Comparison of ENCODE assay signal across 21 cellular contexts in genomic region chr20:37686762-37687477, GRCh38. TPM values are rescaled to one million over a fixed set of nuclear protein-coding genes. Genes with fewer than 3 reads are reported as not detected.
DNase-seq lines count a peak whose midpoint lies in the region; ATAC-seq and TF ChIP-seq lines count a peak whose summit lies in the region.
"Had no signal": no experiment of that assay in that cellular context is flagged by ENCODE, and none has a peak within 500 bp of the region (broad histone marks: within the 10 kb centered on the region; RNA-seq: fewer than 3 reads in every experiment).

No MANE protein-coding gene starts in this region.

- intact Hi-C loops in PC-3 (cut with micrococcal nuclease) = no loop called here
- intact Hi-C loops in naive thymus-derived CD4-positive, alpha-beta T cell (cut with micrococcal nuclease) = no loop called here

- H3F3A ChIP-seq in PC-3 (ENCODE audit: low read length, unreplicated experiment) = peaks cover 7% of the 10 kb centered on the region

- no peaks in the 10 kb centered on the region for H3K36me3 Mint-ChIP-seq in activated naive CD8-positive, alpha-beta T cell treated with anti-CD3 and anti-CD28 coated beads, Interleukin-2, amount 50 U/mL, for 24 hours (ENCODE audit: low read depth)
- H3K36me3 Mint-ChIP-seq in activated naive CD8-positive, alpha-beta T cell treated with anti-CD3 and anti-CD28 coated beads for 36 hours = no peaks in the 10 kb centered on the region
- no peaks in the 10 kb centered on the region for H3K36me3 Mint-ChIP-seq in naive thymus-derived CD4-positive, alpha-beta T cell
- H3K36me3 Mint-ChIP-seq: CD8-positive, alpha-beta T cell had no signal

- no peaks in the 10 kb centered on the region for H4K20me1 ChIP-seq in PC-3 (ENCODE audit: low read length)

- no peaks in the 10 kb centered on the region for H3K27me3 ChIP-seq in PC-3 (ENCODE audit: low read length)
- H3K27me3 ChIP-seq in naive thymus-derived CD4-positive, alpha-beta T cell (ENCODE audit: control insufficient read depth in 2 of 2, insufficient read depth in 2 of 2, low read length in 2 of 2) = no peaks in the 10 kb centered on the region

- POLR2A ChIA-PET in PC-3 (lab: Charles Lee; ENCODE audit: unreplicated experiment) = interaction anchor here (0.6 to 0.7 kb wide), 2 partner anchors 507 to 823 kb away, joined by 4 to 12 read pairs; partner anchors contain the start of gene MROH8
- POLR2A ChIA-PET in naive thymus-derived CD4-positive, alpha-beta T cell (lab: Charles Lee) = interaction anchor here (0.5 kb wide), 1 partner anchor 1689 kb away, joined by 3 read pairs; no protein-coding TSS in a partner anchor

- no peak overlapping the region for H3K27ac Mint-ChIP-seq in activated naive CD8-positive, alpha-beta T cell treated with anti-CD3 and anti-CD28 coated beads, Interleukin-2, amount 50 U/mL, for 24 hours
- H3K27ac Mint-ChIP-seq in activated naive CD8-positive, alpha-beta T cell treated with anti-CD3 and anti-CD28 coated beads for 36 hours = no peak overlapping the region
- H3K27ac Mint-ChIP-seq in stimulated activated naive CD8-positive, alpha-beta T cell treated with anti-CD3 and anti-CD28 coated beads, Interleukin-15, amount 100 ng/mL, for 72 hours = no peak overlapping the region
- no peak overlapping the region for H3K27ac Mint-ChIP-seq in naive thymus-derived CD4-positive, alpha-beta T cell
- H3K27ac Mint-ChIP-seq: CD8-positive, alpha-beta T cell; effector memory CD8-positive, alpha-beta T cell; HFFc6 had no signal

- H3K27me3 Mint-ChIP-seq in activated naive CD8-positive, alpha-beta T cell treated with anti-CD3 and anti-CD28 coated beads, Interleukin-2, amount 50 U/mL, for 24 hours = peaks cover 37% of the 10 kb centered on the region
- H3K27me3 Mint-ChIP-seq in activated naive CD8-positive, alpha-beta T cell treated with anti-CD3 and anti-CD28 coated beads for 36 hours = peaks cover 37% of the 10 kb centered on the region
- H3K27me3 Mint-ChIP-seq in stimulated activated naive CD8-positive, alpha-beta T cell treated with anti-CD3 and anti-CD28 coated beads, Interleukin-15, amount 100 ng/mL, for 72 hours = peaks cover 59% of the 10 kb centered on the region
- H3K27me3 Mint-ChIP-seq in naive thymus-derived CD4-positive, alpha-beta T cell = peaks cover 22 to 35% (median 29%) of the 10 kb centered on the region in 5 donors

- peaks cover 24% of the 10 kb centered on the region for H3K4me1 ChIP-seq in PC-3 (ENCODE audit: insufficient read depth, low read length)
- H3K4me1 ChIP-seq in naive thymus-derived CD4-positive, alpha-beta T cell (ENCODE audit: control insufficient read depth in 2 of 2, insufficient read depth in 2 of 2, low read length in 2 of 2) = no peaks in the 10 kb centered on the region
- H3K4me1 ChIP-seq: gastroesophageal sphincter, left ventricle myocardium inferior, suprapubic skin had no signal

- H3K9ac ChIP-seq in PC-3 (ENCODE audit: low read length) = no peak overlapping the region

- H3K4me3 Mint-ChIP-seq in activated naive CD8-positive, alpha-beta T cell treated with anti-CD3 and anti-CD28 coated beads, Interleukin-2, amount 50 U/mL, for 24 hours = no peak overlapping the region
- no peak overlapping the region for H3K4me3 Mint-ChIP-seq in activated naive CD8-positive, alpha-beta T cell treated with anti-CD3 and anti-CD28 coated beads for 36 hours
- H3K4me3 Mint-ChIP-seq in stimulated activated naive CD8-positive, alpha-beta T cell treated with anti-CD3 and anti-CD28 coated beads, Interleukin-15, amount 100 ng/mL, for 72 hours = no peak overlapping the region
- no peak overlapping the region for H3K4me3 Mint-ChIP-seq in naive thymus-derived CD4-positive, alpha-beta T cell
- H3K4me3 Mint-ChIP-seq: CD8-positive, alpha-beta T cell; effector memory CD8-positive, alpha-beta T cell; HFFc6 had no signal

- H3K9me2 ChIP-seq in PC-3 (replicated peaks; ENCODE audit: low read length) = no peaks in the 10 kb centered on the region

- peak overlapping the region; percentile 63 for H3K4me2 ChIP-seq in PC-3 (ENCODE audit: low read length)

- no TSS peak for BruUV-seq in PC-3 (replicated peaks; lab: Mats Ljungman, UMichigan)

- ATAC-seq in activated naive CD8-positive, alpha-beta T cell treated with anti-CD3 and anti-CD28 coated beads, Interleukin-2, amount 50 U/mL, for 24 hours = peak; percentile 82
- ATAC-seq in PC-3 = peak; percentile 88
- ATAC-seq in stimulated activated naive CD8-positive, alpha-beta T cell treated with anti-CD3 and anti-CD28 coated beads, Interleukin-15, amount 100 ng/mL, for 72 hours = peak; percentile 98
- ATAC-seq in naive thymus-derived CD4-positive, alpha-beta T cell = no peak
- ATAC-seq: CD8-positive, alpha-beta T cell; effector memory CD8-positive, alpha-beta T cell; gastroesophageal sphincter; mucosa of descending colon had no signal

- CTCF ChIA-PET in PC-3 (lab: Charles Lee) = interaction anchor here (0.6 to 0.7 kb wide), 3 partner anchors 105 to 191 kb away, joined by 3 to 5 read pairs (median 3); no protein-coding TSS in a partner anchor
- CTCF ChIA-PET in naive thymus-derived CD4-positive, alpha-beta T cell (lab: Charles Lee) = no interaction called here

- DNase-seq in activated naive CD8-positive, alpha-beta T cell treated with anti-CD3 and anti-CD28 coated beads, Interleukin-2, amount 50 U/mL, for 24 hours = no peak
- no peak for DNase-seq in activated naive CD8-positive, alpha-beta T cell treated with anti-CD3 and anti-CD28 coated beads for 36 hours
- DNase-seq in PC-3 = peak; percentile 90
- DNase-seq in epithelial cell of esophagus (ENCODE audit: low read depth) = peak; percentile 65
- DNase-seq in stimulated activated naive CD8-positive, alpha-beta T cell treated with anti-CD3 and anti-CD28 coated beads, Interleukin-15, amount 100 ng/mL, for 72 hours = peak in 1 of 2 donors; percentile 20
- no peak for DNase-seq in NCI-H2081 (lab: John Stamatoyannopoulos, UW)
- no peak for DNase-seq in DMS53 (lab: John Stamatoyannopoulos, UW)
- DNase-seq in naive thymus-derived CD4-positive, alpha-beta T cell = no peak
- DNase-seq: activated CD4-positive, alpha-beta T cell treated with anti-CD3 and anti-CD28 coated beads, Interleukin-2, amount 50 U/mL, for 1 hour; CD8-positive, alpha-beta T cell; effector memory CD8-positive, alpha-beta T cell; HFFc6; left ventricle myocardium inferior; mucosa of descending colon; NCI-H1694 treated with DMSO at 0.1 percent for 48 hours; NCI-H524; occipital lobe; stimulated activated CD4-positive, alpha-beta T cell treated with anti-CD3 and anti-CD28 coated beads, Interleukin-2, amount 100 ng/mL, for 24 hours; T1000 had no signal

- H3K4me3 ChIP-seq in PC-3 (ENCODE audit: low read length) = peak overlapping the region; percentile 23; the same call in 1 of the 2 replicates
- no peak overlapping the region for H3K4me3 ChIP-seq in epithelial cell of esophagus (ENCODE audit: low read length)
- H3K4me3 ChIP-seq in naive thymus-derived CD4-positive, alpha-beta T cell (ENCODE audit: low read length) = no peak overlapping the region
- H3K4me3 ChIP-seq: gastroesophageal sphincter, left ventricle myocardium inferior, mucosa of descending colon, suprapubic skin had no signal

- TF ChIP-seq CTCF in PC-3 (conservative IDR thresholded peaks at IDR 0.05; ENCODE audit: low read depth, low read length) = no peak
- no peak for TF ChIP-seq CTCF in epithelial cell of esophagus (IDR thresholded peaks at IDR 0.05; ENCODE audit: insufficient read depth, low read depth, low read length, missing control alignments)

- H3K9me3 ChIP-seq in PC-3 (ENCODE audit: low read length) = no peaks in the 10 kb centered on the region
- H3K9me3 ChIP-seq in naive thymus-derived CD4-positive, alpha-beta T cell (ENCODE audit: control insufficient read depth in 2 of 3, low read length in 3 of 3) = no peaks in the 10 kb centered on the region
- H3K9me3 ChIP-seq: gastroesophageal sphincter, mucosa of descending colon, suprapubic skin had no signal

- H2AFZ ChIP-seq in PC-3 (ENCODE audit: low read length) = no peak overlapping the region

- H3K36me3 ChIP-seq in PC-3 (ENCODE audit: low read depth, low read length) = no peaks in the 10 kb centered on the region
- H3K36me3 ChIP-seq in naive thymus-derived CD4-positive, alpha-beta T cell (ENCODE audit: control insufficient read depth in 2 of 3, insufficient read depth in 3 of 3, low read length in 3 of 3) = no peaks in the 10 kb centered on the region
- H3K36me3 ChIP-seq: gastroesophageal sphincter, left ventricle myocardium inferior, suprapubic skin had no signal

- H3K9me3 Mint-ChIP-seq in activated naive CD8-positive, alpha-beta T cell treated with anti-CD3 and anti-CD28 coated beads, Interleukin-2, amount 50 U/mL, for 24 hours = no peaks in the 10 kb centered on the region
- peaks cover 2% of the 10 kb centered on the region for H3K9me3 Mint-ChIP-seq in activated naive CD8-positive, alpha-beta T cell treated with anti-CD3 and anti-CD28 coated beads for 36 hours
- H3K9me3 Mint-ChIP-seq in stimulated activated naive CD8-positive, alpha-beta T cell treated with anti-CD3 and anti-CD28 coated beads, Interleukin-15, amount 100 ng/mL, for 72 hours = no peaks in the 10 kb centered on the region
- H3K9me3 Mint-ChIP-seq in naive thymus-derived CD4-positive, alpha-beta T cell = no peaks in the 10 kb centered on the region
- H3K9me3 Mint-ChIP-seq: CD8-positive, alpha-beta T cell; effector memory CD8-positive, alpha-beta T cell; HFFc6 had no signal

- no peaks in the 10 kb centered on the region for H3K79me2 ChIP-seq in PC-3 (ENCODE audit: low read length)

- peaks cover 20% of the 10 kb centered on the region for H3K4me1 Mint-ChIP-seq in activated naive CD8-positive, alpha-beta T cell treated with anti-CD3 and anti-CD28 coated beads, Interleukin-2, amount 50 U/mL, for 24 hours
- peaks cover 18% of the 10 kb centered on the region for H3K4me1 Mint-ChIP-seq in activated naive CD8-positive, alpha-beta T cell treated with anti-CD3 and anti-CD28 coated beads for 36 hours
- peaks cover 23% of the 10 kb centered on the region for H3K4me1 Mint-ChIP-seq in stimulated activated naive CD8-positive, alpha-beta T cell treated with anti-CD3 and anti-CD28 coated beads, Interleukin-15, amount 100 ng/mL, for 72 hours
- H3K4me1 Mint-ChIP-seq in naive thymus-derived CD4-positive, alpha-beta T cell = no peaks in the 10 kb centered on the region

- peak overlapping the region; percentile 84 for H3K27ac ChIP-seq in PC-3 (ENCODE audit: low read length)
- no peak overlapping the region for H3K27ac ChIP-seq in naive thymus-derived CD4-positive, alpha-beta T cell (ENCODE audit: low read depth, low read length)
- H3K27ac ChIP-seq: gastroesophageal sphincter, left ventricle myocardium inferior, suprapubic skin had no signal

RNA-seq across cellular contexts. Expression of gene CTNNBL1, which starts 6.9 kb away (rescaled TPM):
- 10 to 100 TPM; 85.6 to 98.4 TPM for total RNA-seq in activated naive CD8-positive, alpha-beta T cell treated with anti-CD3 and anti-CD28 coated beads for 36 hours
- 49.9 and 50.9 TPM in 2 replicates for total RNA-seq in PC-3 (2014; rRNA removed)
- 10 to 100 TPM; 41.7 to 72.9 (median 49.1) TPM for total RNA-seq in naive thymus-derived CD4-positive, alpha-beta T cell
- polyA plus RNA-seq in naive thymus-derived CD4-positive, alpha-beta T cell = 10 to 100 TPM; 84.0 to 93.4 TPM

Comparison
In these comparisons a context has a peak if more than half of its experiments do, and no peak if none do; other contexts are left out.
1. DNase-seq: peak in PC-3 (single experiment) and epithelial cell of esophagus (single experiment); none in activated naive CD8-positive, alpha-beta T cell treated with anti-CD3 and anti-CD28 coated beads, Interleukin-2, amount 50 U/mL, for 24 hours (single experiment), activated naive CD8-positive, alpha-beta T cell treated with anti-CD3 and anti-CD28 coated beads for 36 hours (single experiment), NCI-H2081 (0 of 2), DMS53 (single experiment) and naive thymus-derived CD4-positive, alpha-beta T cell (0 of 9).